19 cellular contexts compared by ENCODE assay signal in genomic region chr16:54484700-54485099, GRCh38.
"Had no signal": no experiment of that assay in that cellular context is flagged by ENCODE, and none has a peak within 500 bp of the region (broad histone marks: within the 10 kb centered on the region; RNA-seq: fewer than 3 reads in every experiment).

No MANE protein-coding gene starts in this region.

- H3K4me3 ChIP-seq: Peyer's patch had no signal

- H3K36me3 ChIP-seq: Peyer's patch had no signal

- H3K9me3 ChIP-seq: Peyer's patch had no signal

- ATAC-seq: activated T-helper 17 cell treated with anti-CD3 and anti-CD28 coated beads, Interleukin-2, amount 50 U/mL, for 72 hours had no signal

- H3K27me3 ChIP-seq: Peyer's patch had no signal

- H3K4me1 ChIP-seq: Peyer's patch had no signal

- DNase-seq: activated CD4-positive, alpha-beta memory T cell treated with anti-CD3 and anti-CD28 coated beads, Interleukin-2, amount 10 ng/mL, durations not matched to agents 7 days and 5 days; activated CD4-positive, alpha-beta T cell treated with anti-CD3 and anti-CD28 coated beads, Interleukin-2, amount 10 ng/mL, durations not matched to agents 7 days and 5 days; activated CD4-positive, CD25-positive, alpha-beta regulatory T cell; activated gamma-delta T cell; activated naive CD4-positive, alpha-beta T cell treated with anti-CD3 and anti-CD28 coated beads for 36 hours; activated T-cell treated with anti-CD3 and anti-CD28 coated beads for 4 hours; activated T-cell treated with anti-CD3 and anti-CD28 coated beads, Interleukin-2, amount 50 U/mL, for 48 hours; amygdala; caudate nucleus; NCI-H1105 treated with DMSO at 0.1 percent for 48 hours; NCI-H1436 treated with DMSO at 0.1 percent for 48 hours; NCI-H187; NCI-H2081; NCI-H510A treated with DMSO at 0.1 percent for 48 hours; NCI-H69; Peyer's patch; SHP77 treated with DMSO at 0.1 percent for 48 hours had no signal

- H3K27ac ChIP-seq: Peyer's patch, RWPE1 had no signal
